In genomic region chr6:138594749-138595148, GRCh38 we compare ENCODE assay signal across 27 cellular contexts.
DNase-seq lines count a peak whose midpoint lies in the region; ATAC-seq, FAIRE-seq and TF ChIP-seq lines count a peak whose summit lies in the region.
"Had no signal": no experiment of that assay in that cellular context is flagged by ENCODE, and none has a peak within 500 bp of the region (broad histone marks: within the 10 kb centered on the region; RNA-seq: fewer than 3 reads in every experiment).

No MANE protein-coding gene starts in this region.

- in situ Hi-C loops in KBM-7 (cut with MboI; ENCODE audit: low pct_unique_long_range_greater_than_20kb, low sequenced_read_pairs) = no loop called here

- H3K27ac ChIP-seq in ACC112 (ENCODE audit: low read depth, low read length) = peak overlapping the region; percentile 98
- H3K27ac ChIP-seq in caudate nucleus (ENCODE audit: low read depth, low read length) = peak overlapping the region; percentile 4
- H3K27ac ChIP-seq in right lobe of liver = peak overlapping the region; percentile 12 to 82 (median 52)
- no peak overlapping the region for H3K27ac ChIP-seq in small intestine (ENCODE audit: low read depth in 1 of 2, low read length in 1 of 2)
- no peak overlapping the region for H3K27ac ChIP-seq in heart left ventricle
- H3K27ac ChIP-seq: prostate gland, thoracic aorta, uterus had no signal

- no peak for FAIRE-seq in small intestine (lab: Jason Lieb, UNC)
- FAIRE-seq: A204.1, colon had no signal

- TF ChIP-seq CTCF in right lobe of liver (IDR thresholded peaks at IDR 0.05) = no peak
- no peak for TF ChIP-seq CTCF in heart left ventricle (IDR thresholded peaks at IDR 0.05)

- H3K36me3 ChIP-seq in ACC112 (ENCODE audit: insufficient read depth, low read length) (no peaks in the 10 kb centered on the region), right lobe of liver (no peaks in the 10 kb centered on the region), small intestine (ENCODE audit: control insufficient read depth in 2 of 2, insufficient read depth in 2 of 2, low read length in 2 of 2) (no peaks in the 10 kb centered on the region), heart left ventricle (no peaks in the 10 kb centered on the region)
- H3K36me3 ChIP-seq: prostate gland, sigmoid colon, thoracic aorta, uterus had no signal

- H3K9me3 ChIP-seq in right lobe of liver (no peaks in the 10 kb centered on the region), small intestine (ENCODE audit: control insufficient read depth, low read depth) (no peaks in the 10 kb centered on the region), heart left ventricle (no peaks in the 10 kb centered on the region)
- H3K9me3 ChIP-seq: prostate gland, sigmoid colon, thoracic aorta, uterus had no signal

- peak; percentile 28 for DNase-seq in KBM-7
- DNase-seq in caudate nucleus (lab: John Stamatoyannopoulos, UW) = no peak
- no peak for DNase-seq in right lobe of liver
- no peak for DNase-seq in NCI-H2107 treated with DMSO at 0.1 percent for 48 hours (lab: John Stamatoyannopoulos, UW; ENCODE audit: unreplicated experiment)
- DNase-seq in RPMI8226 = no peak
- DNase-seq in small intestine = no peak
- DNase-seq in heart left ventricle = no peak
- DNase-seq: activated CD4-positive, alpha-beta T cell treated with anti-CD3 and anti-CD28 coated beads for 4 hours; activated effector memory CD4-positive, alpha-beta T cell treated with anti-CD3 and anti-CD28 coated beads, Interleukin-2, amount 50 U/mL, for 16 hours; activated naive CD8-positive, alpha-beta T cell treated with anti-CD3 and anti-CD28 coated beads, Interleukin-2, amount 10 ng/mL, durations not matched to agents 7 days and 5 days; DMS53; effector CD4-positive, alpha-beta T cell; erythroblast; foreskin fibroblast; Karpas-422; left colon; NCI-H1436 treated with DMSO at 0.1 percent for 48 hours; NCI-H446 treated with DMSO at 0.1 percent for 48 hours; Right ventricle myocardium superior; sigmoid colon; stimulated activated naive CD4-positive, alpha-beta T cell treated with Interleukin-2 at 50 U/mL for 16 hours; uterus had no signal

- WGBS in right lobe of liver (ENCODE audit: insufficient coverage, low coverage, low lambda C conversion rate, missing lambda C conversion rate) = 86% methylated on average over 1 of the region's 4 CpGs
- 83 to 93% (median 89%) methylated on average over 4 of the region's 4 CpGs for WGBS in small intestine, 3 donors
- WGBS in heart left ventricle, 4 donors = 86 to 94% (median 91%) methylated on average over 4 of the region's 4 CpGs

- intact Hi-C loops in right lobe of liver (cut with DNase I) = loop anchor here in 1 of 2 donors (5.0 kb wide), 1 partner anchor 163 kb away; no protein-coding TSS in a partner anchor
- intact Hi-C loops in heart left ventricle (cut with DNase I) = loop anchor here (5.0 to 10.0 kb wide), 9 partner anchors 72 to 590 kb away; no protein-coding TSS in a partner anchor

- no peak for ATAC-seq in right lobe of liver
- no peak for ATAC-seq in heart left ventricle
- ATAC-seq: left colon had no signal

- no peak for TF ChIP-seq POLR2A in right lobe of liver (IDR thresholded peaks at IDR 0.05)
- TF ChIP-seq POLR2A in heart left ventricle (IDR thresholded peaks at IDR 0.05) = no peak

- peaks cover 21% of the 10 kb centered on the region for H3K79me2 ChIP-seq in ACC112 (ENCODE audit: control insufficient read depth, insufficient read depth, low read length, unreplicated experiment)

- no peaks in the 10 kb centered on the region for H3K27me3 ChIP-seq in ACC112 (ENCODE audit: insufficient read depth, low read length)
- no peaks in the 10 kb centered on the region for H3K27me3 ChIP-seq in right lobe of liver
- no peaks in the 10 kb centered on the region for H3K27me3 ChIP-seq in small intestine (ENCODE audit: control insufficient read depth in 2 of 2, insufficient read depth in 2 of 2, low read length in 2 of 2)
- no peaks in the 10 kb centered on the region for H3K27me3 ChIP-seq in heart left ventricle
- H3K27me3 ChIP-seq: sigmoid colon, uterus had no signal

- H2AFZ ChIP-seq in ACC112 (ENCODE audit: low read length, unreplicated experiment) = no peak overlapping the region

- no peak overlapping the region for H3K4me3 ChIP-seq in ACC112 (ENCODE audit: low read depth, low read length)
- no peak overlapping the region for H3K4me3 ChIP-seq in right lobe of liver
- no peak overlapping the region for H3K4me3 ChIP-seq in small intestine (ENCODE audit: low read depth in 1 of 2, low read length in 2 of 2)
- H3K4me3 ChIP-seq in heart left ventricle = no peak overlapping the region
- H3K4me3 ChIP-seq: prostate gland, sigmoid colon, thoracic aorta, uterus had no signal

- peaks cover 37% of the 10 kb centered on the region for H3K4me1 ChIP-seq in ACC112 (ENCODE audit: control insufficient read depth, insufficient read depth, low read length, unreplicated experiment)
- peaks cover 0 to 44% (median 18%) of the 10 kb centered on the region in 4 donors for H3K4me1 ChIP-seq in right lobe of liver
- H3K4me1 ChIP-seq in small intestine (ENCODE audit: control insufficient read depth in 2 of 2, insufficient read depth in 1 of 2, low read depth in 1 of 2, low read length in 1 of 2) = peaks cover 0 to 8% of the 10 kb centered on the region in 2 donors
- H3K4me1 ChIP-seq in heart left ventricle = peaks cover 0 to 30% (median 15%) of the 10 kb centered on the region in 12 donors
- H3K4me1 ChIP-seq: prostate gland, uterus had no signal

Comparison
In these comparisons a context has a peak if more than half of its experiments do, and no peak if none do; other contexts are left out.
1. H3K27ac ChIP-seq: peak in ACC112 (single experiment), caudate nucleus (single experiment) and right lobe of liver (3 of 3); none in small intestine (0 of 2) and heart left ventricle (0 of 12).